15 cellular contexts compared by ENCODE assay signal in the genomic region with DNA sequence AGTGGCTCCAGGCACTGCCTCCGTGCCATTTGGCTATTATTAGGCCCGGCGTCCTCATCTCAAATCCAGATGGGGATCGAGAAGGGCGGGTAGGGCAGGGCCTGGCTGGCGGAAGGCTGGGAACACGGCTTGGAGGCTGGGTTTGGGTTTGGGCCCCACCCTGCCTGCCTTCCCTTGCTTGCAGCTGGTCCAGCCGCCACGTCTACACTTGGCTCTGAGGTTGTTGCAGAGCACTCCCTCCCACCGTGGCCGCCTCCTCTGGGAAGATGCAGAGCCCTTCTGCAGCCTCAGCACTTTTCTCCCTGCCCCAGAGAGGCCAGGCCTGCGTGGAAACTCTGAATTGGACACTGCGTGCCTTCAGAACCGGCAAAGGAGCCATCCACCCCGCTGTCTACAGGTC. TPM values are rescaled to one million over a fixed set of nuclear protein-coding genes. Genes with fewer than 3 reads are reported as not detected.
A peak's percentile ranks its signal among the peaks of the same experiment; 100 is the strongest.
DNase-seq lines count a peak whose midpoint lies in the region; ATAC-seq and TF ChIP-seq lines count a peak whose summit lies in the region.
"Had no signal": no experiment of that assay in that cellular context is flagged by ENCODE, and none has a peak within 500 bp of the region (broad histone marks: within the 10 kb centered on the region; RNA-seq: fewer than 3 reads in every experiment).

No MANE protein-coding gene starts in this region.

- intact Hi-C loops in ascending aorta (cut with DNase I) = no loop called here
- intact Hi-C loops in cardiac septum (cut with DNase I) = no loop called here
- intact Hi-C loops in upper lobe of right lung (cut with DNase I) = no loop called here

- no peaks in the 10 kb centered on the region for H3K36me3 ChIP-seq in ascending aorta
- H3K36me3 ChIP-seq in upper lobe of right lung = no peaks in the 10 kb centered on the region
- H3K36me3 ChIP-seq: HAP-1 had no signal

- DNase-seq in ascending aorta (ENCODE audit: low spot score in 2 of 2) = peak; percentile 73 to 96
- DNase-seq in cardiac septum (ENCODE audit: low spot score) = peak; percentile 91
- DNase-seq in upper lobe of right lung = peak; percentile 78
- DNase-seq in activated CD8-positive, alpha-beta memory T cell treated with anti-CD3 and anti-CD28 coated beads, Interleukin-2, amount 50 U/mL, for 4 hours = no peak
- no peak for DNase-seq in erythroblast (lab: John Stamatoyannopoulos, UW)
- no peak for DNase-seq in inferior parietal cortex (ENCODE audit: extremely low spot score)
- DNase-seq: activated CD8-positive, alpha-beta T cell treated with anti-CD3 and anti-CD28 coated beads for 36 hours; NCI-H2107; occipital lobe; OCI-M1 had no signal

- H3K9me3 Mint-ChIP-seq in nephron = no peaks in the 10 kb centered on the region
- H3K9me3 Mint-ChIP-seq: activated CD8-positive, alpha-beta T cell treated with anti-CD3 and anti-CD28 coated beads for 36 hours; activated naive CD4-positive, alpha-beta T cell treated with anti-CD3 and anti-CD28 coated beads, Interleukin-2, amount 50 U/mL, for 24 hours had no signal

- peak; percentile 55 for ATAC-seq in upper lobe of right lung
- ATAC-seq in HG03342 (IDR thresholded peaks at IDR 0.05; ENCODE audit: unreplicated experiment) = no peak
- ATAC-seq: activated CD8-positive, alpha-beta T cell treated with anti-CD3 and anti-CD28 coated beads for 36 hours had no signal

- H3K36me3 Mint-ChIP-seq in nephron (ENCODE audit: low read depth) = no peaks in the 10 kb centered on the region
- H3K36me3 Mint-ChIP-seq: activated naive CD4-positive, alpha-beta T cell treated with anti-CD3 and anti-CD28 coated beads, Interleukin-2, amount 50 U/mL, for 24 hours had no signal

- peak overlapping the region in 2 of 3 experiments; percentile 79 to 85 for H3K27ac Mint-ChIP-seq in nephron
- H3K27ac Mint-ChIP-seq: activated CD8-positive, alpha-beta T cell treated with anti-CD3 and anti-CD28 coated beads for 36 hours; activated naive CD4-positive, alpha-beta T cell treated with anti-CD3 and anti-CD28 coated beads, Interleukin-2, amount 50 U/mL, for 24 hours had no signal

- TF ChIP-seq POLR2A in erythroblast (IDR thresholded peaks at IDR 0.05; ENCODE audit: low read length) = no peak

- H3K27me3 ChIP-seq in ascending aorta = no peaks in the 10 kb centered on the region
- H3K27me3 ChIP-seq in upper lobe of right lung = no peaks in the 10 kb centered on the region

- no peak overlapping the region for H3K4me3 Mint-ChIP-seq in nephron
- H3K4me3 Mint-ChIP-seq: activated CD8-positive, alpha-beta T cell treated with anti-CD3 and anti-CD28 coated beads for 36 hours; activated naive CD4-positive, alpha-beta T cell treated with anti-CD3 and anti-CD28 coated beads, Interleukin-2, amount 50 U/mL, for 24 hours had no signal

- peak overlapping the region; percentile 85 for H3K27ac ChIP-seq in ascending aorta
- H3K27ac ChIP-seq in upper lobe of right lung = peak overlapping the region; percentile 73

- H3K27me3 Mint-ChIP-seq in nephron (ENCODE audit: low read depth) = no peaks in the 10 kb centered on the region
- H3K27me3 Mint-ChIP-seq: activated naive CD4-positive, alpha-beta T cell treated with anti-CD3 and anti-CD28 coated beads, Interleukin-2, amount 50 U/mL, for 24 hours had no signal

- H3K4me1 ChIP-seq in ascending aorta = peaks cover 4 to 8% of the 10 kb centered on the region in 2 donors
- H3K4me1 ChIP-seq in upper lobe of right lung = peaks cover 3% of the 10 kb centered on the region

- H3K4me1 Mint-ChIP-seq in nephron = peaks cover 18% of the 10 kb centered on the region
- H3K4me1 Mint-ChIP-seq: activated naive CD4-positive, alpha-beta T cell treated with anti-CD3 and anti-CD28 coated beads, Interleukin-2, amount 50 U/mL, for 24 hours had no signal

- H3K4me3 ChIP-seq in ascending aorta (no peak overlapping the region), upper lobe of right lung (no peak overlapping the region)
- H3K4me3 ChIP-seq: HAP-1 had no signal

- TF ChIP-seq CTCF in ascending aorta (IDR thresholded peaks at IDR 0.05) (no peak), nephron (IDR thresholded peaks at IDR 0.05; ENCODE audit: unreplicated experiment in 3 of 3) (no peak), upper lobe of right lung (IDR thresholded peaks at IDR 0.05) (no peak)

- no peaks in the 10 kb centered on the region for H3K9me3 ChIP-seq in ascending aorta
- no peaks in the 10 kb centered on the region for H3K9me3 ChIP-seq in upper lobe of right lung
- H3K9me3 ChIP-seq: HAP-1 had no signal

RNA-seq across cellular contexts. Expression of a gene that starts 5.2 kb away (rescaled TPM):
- total RNA-seq in ascending aorta = 671 TPM
- 128 TPM for total RNA-seq in cardiac septum
- 71.6 TPM for total RNA-seq in upper lobe of right lung

RNA-seq across cellular contexts. Expression of a gene that starts 31.4 kb away (rescaled TPM):
- 1,262 TPM for total RNA-seq in ascending aorta
- 77.7 TPM for total RNA-seq in cardiac septum
- total RNA-seq in upper lobe of right lung = 89.0 TPM

RNA-seq across cellular contexts. Expression of a gene that starts 46.8 kb away (rescaled TPM):
- 1.3 TPM for total RNA-seq in ascending aorta
- 13.8 TPM for total RNA-seq in cardiac septum
- 4.5 TPM for total RNA-seq in upper lobe of right lung
- total RNA-seq: T-helper 2 cell treated with Interferon-gamma antibody and Interleukin-4, amounts not matched to agents 100 ng/mL and 5 ng/mL, for 36 hours had no signal

Comparison
In these comparisons a context has a peak if more than half of its experiments do, and no peak if none do; other contexts are left out.
1. DNase-seq: peak in ascending aorta (2 of 2), cardiac septum (single experiment) and upper lobe of right lung (single experiment); none in activated CD8-positive, alpha-beta memory T cell treated with anti-CD3 and anti-CD28 coated beads, Interleukin-2, amount 50 U/mL, for 4 hours (single experiment), erythroblast (0 of 2) and inferior parietal cortex (single experiment).
2. RNA of a gene that starts 31.4 kb away (total RNA-seq): 1,262 TPM in ascending aorta (single experiment); 89.0 TPM in upper lobe of right lung (single experiment) and 77.7 TPM in cardiac septum (single experiment); every median in the first group is over 10 times any median in the second.